8 cellular contexts compared by ENCODE assay signal in the genomic region with DNA sequence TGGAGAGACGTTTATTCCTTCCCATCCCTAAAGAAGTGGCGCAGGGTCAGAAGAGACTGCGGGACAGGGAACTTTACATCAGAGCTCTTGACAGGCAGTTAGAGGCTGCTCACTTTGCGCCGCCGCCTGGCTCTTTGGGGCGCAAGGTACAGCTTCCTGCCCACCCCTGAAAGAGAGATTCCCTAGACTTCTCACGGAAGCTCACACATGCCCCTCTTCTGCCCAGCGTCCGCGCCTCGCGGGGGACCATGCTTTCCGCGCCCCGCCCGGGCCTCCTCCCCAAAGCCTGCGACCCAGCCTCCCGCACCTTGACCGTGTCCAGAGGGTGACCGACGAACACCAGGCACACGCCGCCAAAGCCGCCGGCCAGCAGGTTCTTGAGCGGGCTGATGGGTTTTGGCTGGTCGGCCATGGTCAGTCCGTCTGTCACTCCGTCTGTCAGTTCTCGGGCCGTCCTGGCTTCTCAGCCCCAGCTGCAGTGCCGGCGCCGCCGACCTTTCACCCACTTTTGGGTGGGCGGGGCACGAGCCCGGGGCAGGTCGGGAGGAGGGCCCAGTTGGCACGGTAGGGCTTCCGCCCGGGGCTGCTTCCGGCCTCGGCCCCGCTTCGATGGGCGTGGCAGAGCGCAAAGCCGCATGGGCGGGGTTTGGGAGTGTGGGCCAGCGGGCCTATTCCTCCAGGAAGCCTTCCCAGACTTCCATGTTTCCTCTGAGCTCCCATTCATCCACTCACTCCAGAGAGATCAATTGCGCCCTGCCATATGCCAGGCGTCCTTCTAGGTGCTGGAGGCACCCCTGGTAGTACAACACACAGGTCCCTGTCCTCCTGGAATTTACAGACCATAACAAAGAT. TPM values are rescaled to one million over a fixed set of nuclear protein-coding genes. Genes with fewer than 3 reads are reported as not detected.
DNase-seq lines count a peak whose midpoint lies in the region; ATAC-seq, FAIRE-seq and TF ChIP-seq lines count a peak whose summit lies in the region.

A gene with protein sequence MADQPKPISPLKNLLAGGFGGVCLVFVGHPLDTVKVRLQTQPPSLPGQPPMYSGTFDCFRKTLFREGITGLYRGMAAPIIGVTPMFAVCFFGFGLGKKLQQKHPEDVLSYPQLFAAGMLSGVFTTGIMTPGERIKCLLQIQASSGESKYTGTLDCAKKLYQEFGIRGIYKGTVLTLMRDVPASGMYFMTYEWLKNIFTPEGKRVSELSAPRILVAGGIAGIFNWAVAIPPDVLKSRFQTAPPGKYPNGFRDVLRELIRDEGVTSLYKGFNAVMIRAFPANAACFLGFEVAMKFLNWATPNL (minus strand): TSS at position 500 of the 852 bp plus-strand sequence. CDS start 88 bp downstream, at position 412.

- no peaks in the 10 kb centered on the region for H3K9me1 ChIP-seq in keratinocyte (ENCODE audit: control insufficient read depth, extremely low read depth, insufficient read depth, low read length)

- H3K4me2 ChIP-seq in keratinocyte (ENCODE audit: control insufficient read depth, extremely low read depth, insufficient read depth, low read depth, low read length), result peak within 1 kb of the TSS; percentile 87

- no peaks in the 10 kb centered on the region for H3K27me3 ChIP-seq in keratinocyte (ENCODE audit: control insufficient read depth, extremely low read depth, insufficient read depth, low read length)

- TF ChIP-seq CTCF in keratinocyte (optimal IDR thresholded peaks at IDR 0.05 in 1 of 3, IDR thresholded peaks at IDR 0.05 in 1 of 3, conservative IDR thresholded peaks at IDR 0.05 in 1 of 3; ENCODE audit: extremely low read depth in 1 of 3, insufficient read depth in 2 of 3, low read length in 3 of 3), result peak in 1 of 3 experiments; percentile 6

- H2AFZ ChIP-seq in keratinocyte (ENCODE audit: control insufficient read depth, low read length), result peak within 1 kb of the TSS; percentile 86

- no peaks in the 10 kb centered on the region for H4K20me1 ChIP-seq in keratinocyte (ENCODE audit: control insufficient read depth, extremely low read depth, insufficient read depth, low read length)

- H3K4me1 ChIP-seq in keratinocyte (ENCODE audit: control insufficient read depth, extremely low read depth, insufficient read depth, low read length), result peaks cover 15% of the 10 kb centered on the region

- peak; percentile 91 for ATAC-seq in HG02981 (IDR thresholded peaks at IDR 0.05; ENCODE audit: unreplicated experiment)

- H3K4me3 ChIP-seq in keratinocyte (ENCODE audit: control insufficient read depth in 2 of 3, extremely low read depth in 1 of 3, insufficient read depth in 2 of 3, low read depth in 1 of 3, low read length in 3 of 3), result peak within 1 kb of the TSS; percentile 56 to 89 (median 59)

- DNase-seq in 8988T (peak; percentile 85), GM18507 (ENCODE audit: extremely low spot score, insufficient read length, low read depth) (peak; percentile 83), NCI-H2227 treated with DMSO at 0.1 percent for 48 hours (lab: John Stamatoyannopoulos, UW) (peak; percentile 10), cerebellar cortex (ENCODE audit: low spot score) (peak; percentile 57), keratinocyte (ENCODE audit: low read depth, low spot score) (peak; percentile 33)
- DNase-seq in activated CD4-positive, CD25-positive, alpha-beta regulatory T cell treated with anti-CD3 and anti-CD28 coated beads, Interleukin-2, amount 50 U/mL, for 16 hours (ENCODE audit: low read depth, low spot score), result peak; percentile 86
- DNase-seq in stimulated activated CD4-positive, alpha-beta T cell treated with anti-CD3 and anti-CD28 coated beads, Interleukin-12 subunit alpha, Interleukin-12 subunit beta, amount 100 ng/mL, for 48 hours (ENCODE audit: low read depth in 2 of 3, low spot score in 1 of 3), result peak; percentile 85 to 91 (median 86)

- FAIRE-seq in GM18507 (lab: Jason Lieb, UNC) (peak; percentile 96), keratinocyte (lab: Jason Lieb, UNC) (peak; percentile 46)

- H3K9me3 ChIP-seq in keratinocyte (ENCODE audit: control insufficient read depth, low read depth, low read length), result no peaks in the 10 kb centered on the region

- H3K36me3 ChIP-seq in keratinocyte (ENCODE audit: control insufficient read depth in 2 of 2, extremely low read depth in 1 of 2, insufficient read depth in 2 of 2, low read length in 2 of 2), result no peaks in the 10 kb centered on the region

- dilution Hi-C loops in keratinocyte (cut with MboI; ENCODE audit: extremely low pct_ligation_motif_present, low sequenced_read_pairs), result no loop called here

- no peaks in the 10 kb centered on the region for H3K79me2 ChIP-seq in keratinocyte (ENCODE audit: control insufficient read depth, insufficient read depth, low read length)

- H3K27ac ChIP-seq in keratinocyte (ENCODE audit: control insufficient read depth, insufficient read depth, low read length), result peak within 1 kb of the TSS; percentile 54

- peak within 1 kb of the TSS; percentile 74 for H3K9ac ChIP-seq in keratinocyte (ENCODE audit: control insufficient read depth, extremely low read depth, insufficient read depth, low read length)

RNA-seq across cellular contexts. Expression of the gene that starts here (rescaled TPM):
- 22.4 to 27.4 TPM (median 22.6 TPM) in 3 replicates for polyA plus RNA-seq in keratinocyte
- polyA plus RNA-seq in keratinocyte (2011; ENCODE audit: low read depth), result 3.1 TPM
- polyA plus RNA-seq in keratinocyte (2011; cell fraction: cytosol; rRNA removed), result 20.1 and 30.5 TPM in 2 replicates
- 36.4 and 45.2 TPM in 2 replicates for polyA plus RNA-seq in keratinocyte (2011; cell fraction: nucleus; rRNA removed)
- polyA plus RNA-seq in keratinocyte (2012; ENCODE audit: low replicate concordance), result 10.6 and 16.2 TPM in 2 replicates
- polyA minus RNA-seq in keratinocyte, result 9.6 to 12.4 TPM (median 11.6 TPM) in 3 replicates
- 12.3 TPM for polyA minus RNA-seq in keratinocyte (2011; cell fraction: cytosol; rRNA and poly(A)+ RNA removed)
- 8.0 and 10.9 TPM in 2 replicates for polyA minus RNA-seq in keratinocyte (2011; cell fraction: nucleus; rRNA and poly(A)+ RNA removed)

Comparison
In these comparisons a context has a peak if more than half of its experiments do, and no peak if none do; other contexts are left out.
1. Peak in every context shown above with its lines: DNase-seq, ATAC-seq, H3K4me3 ChIP-seq and H3K27ac ChIP-seq.
2. DNase-seq: peak in every context shown above with its lines; median percentile 86 in activated CD4-positive, CD25-positive, alpha-beta regulatory T cell treated with anti-CD3 and anti-CD28 coated beads, Interleukin-2, amount 50 U/mL, for 16 hours; 86 in stimulated activated CD4-positive, alpha-beta T cell treated with anti-CD3 and anti-CD28 coated beads, Interleukin-12 subunit alpha, Interleukin-12 subunit beta, amount 100 ng/mL, for 48 hours; 85 in 8988T; 83 in GM18507; 57 in cerebellar cortex; 33 in keratinocyte; 10 in NCI-H2227 treated with DMSO at 0.1 percent for 48 hours.